Comparison of ENCODE assay signal across 22 cellular contexts in the genomic region with DNA sequence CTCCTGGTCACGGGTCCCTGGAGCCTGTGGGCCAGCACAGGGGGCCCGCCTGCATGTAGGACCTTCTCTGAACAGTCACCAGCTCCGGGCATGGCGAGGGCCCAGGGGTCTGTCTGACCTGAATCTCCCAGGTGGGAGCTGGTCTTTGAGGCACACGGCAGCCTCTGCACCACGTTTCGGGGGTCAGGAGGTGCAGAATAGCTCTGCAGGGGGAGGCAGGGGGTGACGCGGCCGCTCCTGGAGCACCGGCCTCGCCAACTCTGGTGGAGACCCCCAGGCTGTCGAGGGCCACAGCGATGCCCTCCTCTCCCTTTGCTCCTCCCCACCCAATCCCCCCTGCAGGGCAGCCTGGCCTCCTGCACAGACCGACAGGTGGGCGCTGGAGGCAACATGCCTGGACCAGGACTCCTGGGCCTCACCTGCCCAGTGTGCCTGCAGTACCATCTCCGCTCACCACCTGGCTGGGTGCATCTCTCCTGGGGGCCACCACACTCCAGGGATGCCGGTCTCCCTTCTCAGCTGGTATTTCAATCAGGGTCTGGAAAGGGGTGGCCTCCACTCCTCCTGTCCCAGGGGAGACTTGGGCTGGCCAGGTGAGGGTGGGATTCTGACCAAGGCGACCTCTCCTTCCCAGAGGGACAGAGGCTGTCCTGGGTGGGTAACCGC. TPM values are rescaled to one million over a fixed set of nuclear protein-coding genes. Genes with fewer than 3 reads are reported as not detected.
"Had no signal": no experiment of that assay in that cellular context is flagged by ENCODE, and none has a peak within 500 bp of the region (broad histone marks: within the 10 kb centered on the region; RNA-seq: fewer than 3 reads in every experiment).

No MANE protein-coding gene starts in this region.

- H3K9me3 Mint-ChIP-seq: activated T-helper 17 cell treated with anti-CD3 and anti-CD28 coated beads, Interleukin-2, amount 50 U/mL, for 72 hours; neural progenitor cell; stimulated activated naive B cell treated with anti-CD40 and anti-IgM and Interleukin-4, amounts not matched to agents 10 μg/mL and 1 μg/mL and 100 μg/mL, for 72 hours had no signal

- H3K9ac ChIP-seq: neural progenitor cell had no signal

- ATAC-seq: activated T-helper 17 cell treated with anti-CD3 and anti-CD28 coated beads, Interleukin-2, amount 50 U/mL, for 72 hours; stimulated activated naive B cell treated with anti-CD40 and anti-IgM and Interleukin-4, amounts not matched to agents 10 μg/mL and 1 μg/mL and 100 μg/mL, for 72 hours; upper lobe of right lung had no signal

- H3K4me3 Mint-ChIP-seq: activated T-helper 17 cell treated with anti-CD3 and anti-CD28 coated beads, Interleukin-2, amount 50 U/mL, for 72 hours; neural progenitor cell; stimulated activated naive B cell treated with anti-CD40 and anti-IgM and Interleukin-4, amounts not matched to agents 10 μg/mL and 1 μg/mL and 100 μg/mL, for 72 hours had no signal

- H3K9me3 ChIP-seq: ovary, sigmoid colon, thoracic aorta, upper lobe of right lung had no signal

- H3K4me3 ChIP-seq: neural progenitor cell, ovary, sigmoid colon, thoracic aorta, upper lobe of right lung had no signal

- H3K27ac Mint-ChIP-seq: activated T-helper 17 cell treated with anti-CD3 and anti-CD28 coated beads, Interleukin-2, amount 50 U/mL, for 72 hours; stimulated activated naive B cell treated with anti-CD40 and anti-IgM and Interleukin-4, amounts not matched to agents 10 μg/mL and 1 μg/mL and 100 μg/mL, for 72 hours had no signal

- FAIRE-seq: endometrium, islet of Langerhans had no signal

- H2AFZ ChIP-seq: neural progenitor cell had no signal

- H3K27me3 ChIP-seq: brain microvascular endothelial cell, ovary, upper lobe of right lung had no signal

- H3K36me3 Mint-ChIP-seq: neural progenitor cell had no signal

- H3K27ac ChIP-seq: brain microvascular endothelial cell, neural progenitor cell, ovary, sigmoid colon, thoracic aorta, upper lobe of right lung had no signal

- H3K36me3 ChIP-seq: brain microvascular endothelial cell, neural progenitor cell, ovary, sigmoid colon, thoracic aorta, upper lobe of right lung had no signal

- H3K4me2 ChIP-seq: neural progenitor cell had no signal

- DNase-seq: activated CD4-positive, CD25-positive, alpha-beta regulatory T cell; activated naive CD4-positive, alpha-beta T cell treated with anti-CD3 and anti-CD28 coated beads, Interleukin-2, amount 50 U/mL, for 16 hours; brain microvascular endothelial cell; cerebellar nuclear complex; cortex of kidney; erythroblast; foreskin melanocyte; glutamatergic neuron; hippocampal formation; stimulated activated CD4-positive, alpha-beta T cell treated with anti-CD3 and anti-CD28 coated beads, Interleukin-4, amount 100 ng/mL, for 4 hours; stimulated activated naive B cell treated with anti-CD40 and anti-IgM and Interleukin-4, amounts not matched to agents 10 μg/mL and 1 μg/mL and 100 μg/mL, for 72 hours; T1000 had no signal

RNA-seq across cellular contexts. Expression of gene CFAP46, which starts 17.1 kb away (rescaled TPM):
- total RNA-seq: activated T-helper 17 cell treated with anti-CD3 and anti-CD28 coated beads, Interleukin-2, amount 50 U/mL, for 72 hours; T-helper 1 cell treated with Interleukin-12 subunit alpha and Interleukin-12 subunit beta and Interleukin-4 antibody, amounts not matched to agents 30 ng/mL and 1 ng/mL, for 36 hours; thoracic aorta had no signal
- polyA plus RNA-seq: aorta had no signal
